In the genomic region with DNA sequence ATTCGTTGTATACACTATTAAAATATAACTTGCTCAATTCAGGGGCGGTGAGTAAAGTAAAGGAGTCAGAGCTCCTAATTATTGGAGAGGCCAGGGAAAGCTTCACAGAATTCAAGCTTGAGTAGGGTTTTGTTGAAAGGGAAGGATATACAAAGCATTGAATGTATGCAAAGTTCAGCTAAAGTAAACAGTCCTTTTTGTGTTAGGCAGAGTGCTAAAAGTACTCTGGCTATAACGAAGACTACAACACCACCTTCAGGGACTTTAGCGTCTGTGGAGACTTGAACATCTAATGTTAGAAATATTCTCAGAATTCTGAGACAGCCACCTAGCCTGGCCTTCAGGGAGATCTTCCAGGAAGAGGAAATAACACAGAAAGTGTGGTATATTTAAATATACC, we compare ENCODE assay signal across 1 cellular context.
TF ChIP-seq lines count a peak whose summit lies in the region.

No MANE protein-coding gene starts in this region.

TF ChIP-seq in GM23338, 12 proteins besides CTCF, POLR2A, EP300 and RAD21 (continued from another document):
- TF ChIP-seq, protein P1, sequence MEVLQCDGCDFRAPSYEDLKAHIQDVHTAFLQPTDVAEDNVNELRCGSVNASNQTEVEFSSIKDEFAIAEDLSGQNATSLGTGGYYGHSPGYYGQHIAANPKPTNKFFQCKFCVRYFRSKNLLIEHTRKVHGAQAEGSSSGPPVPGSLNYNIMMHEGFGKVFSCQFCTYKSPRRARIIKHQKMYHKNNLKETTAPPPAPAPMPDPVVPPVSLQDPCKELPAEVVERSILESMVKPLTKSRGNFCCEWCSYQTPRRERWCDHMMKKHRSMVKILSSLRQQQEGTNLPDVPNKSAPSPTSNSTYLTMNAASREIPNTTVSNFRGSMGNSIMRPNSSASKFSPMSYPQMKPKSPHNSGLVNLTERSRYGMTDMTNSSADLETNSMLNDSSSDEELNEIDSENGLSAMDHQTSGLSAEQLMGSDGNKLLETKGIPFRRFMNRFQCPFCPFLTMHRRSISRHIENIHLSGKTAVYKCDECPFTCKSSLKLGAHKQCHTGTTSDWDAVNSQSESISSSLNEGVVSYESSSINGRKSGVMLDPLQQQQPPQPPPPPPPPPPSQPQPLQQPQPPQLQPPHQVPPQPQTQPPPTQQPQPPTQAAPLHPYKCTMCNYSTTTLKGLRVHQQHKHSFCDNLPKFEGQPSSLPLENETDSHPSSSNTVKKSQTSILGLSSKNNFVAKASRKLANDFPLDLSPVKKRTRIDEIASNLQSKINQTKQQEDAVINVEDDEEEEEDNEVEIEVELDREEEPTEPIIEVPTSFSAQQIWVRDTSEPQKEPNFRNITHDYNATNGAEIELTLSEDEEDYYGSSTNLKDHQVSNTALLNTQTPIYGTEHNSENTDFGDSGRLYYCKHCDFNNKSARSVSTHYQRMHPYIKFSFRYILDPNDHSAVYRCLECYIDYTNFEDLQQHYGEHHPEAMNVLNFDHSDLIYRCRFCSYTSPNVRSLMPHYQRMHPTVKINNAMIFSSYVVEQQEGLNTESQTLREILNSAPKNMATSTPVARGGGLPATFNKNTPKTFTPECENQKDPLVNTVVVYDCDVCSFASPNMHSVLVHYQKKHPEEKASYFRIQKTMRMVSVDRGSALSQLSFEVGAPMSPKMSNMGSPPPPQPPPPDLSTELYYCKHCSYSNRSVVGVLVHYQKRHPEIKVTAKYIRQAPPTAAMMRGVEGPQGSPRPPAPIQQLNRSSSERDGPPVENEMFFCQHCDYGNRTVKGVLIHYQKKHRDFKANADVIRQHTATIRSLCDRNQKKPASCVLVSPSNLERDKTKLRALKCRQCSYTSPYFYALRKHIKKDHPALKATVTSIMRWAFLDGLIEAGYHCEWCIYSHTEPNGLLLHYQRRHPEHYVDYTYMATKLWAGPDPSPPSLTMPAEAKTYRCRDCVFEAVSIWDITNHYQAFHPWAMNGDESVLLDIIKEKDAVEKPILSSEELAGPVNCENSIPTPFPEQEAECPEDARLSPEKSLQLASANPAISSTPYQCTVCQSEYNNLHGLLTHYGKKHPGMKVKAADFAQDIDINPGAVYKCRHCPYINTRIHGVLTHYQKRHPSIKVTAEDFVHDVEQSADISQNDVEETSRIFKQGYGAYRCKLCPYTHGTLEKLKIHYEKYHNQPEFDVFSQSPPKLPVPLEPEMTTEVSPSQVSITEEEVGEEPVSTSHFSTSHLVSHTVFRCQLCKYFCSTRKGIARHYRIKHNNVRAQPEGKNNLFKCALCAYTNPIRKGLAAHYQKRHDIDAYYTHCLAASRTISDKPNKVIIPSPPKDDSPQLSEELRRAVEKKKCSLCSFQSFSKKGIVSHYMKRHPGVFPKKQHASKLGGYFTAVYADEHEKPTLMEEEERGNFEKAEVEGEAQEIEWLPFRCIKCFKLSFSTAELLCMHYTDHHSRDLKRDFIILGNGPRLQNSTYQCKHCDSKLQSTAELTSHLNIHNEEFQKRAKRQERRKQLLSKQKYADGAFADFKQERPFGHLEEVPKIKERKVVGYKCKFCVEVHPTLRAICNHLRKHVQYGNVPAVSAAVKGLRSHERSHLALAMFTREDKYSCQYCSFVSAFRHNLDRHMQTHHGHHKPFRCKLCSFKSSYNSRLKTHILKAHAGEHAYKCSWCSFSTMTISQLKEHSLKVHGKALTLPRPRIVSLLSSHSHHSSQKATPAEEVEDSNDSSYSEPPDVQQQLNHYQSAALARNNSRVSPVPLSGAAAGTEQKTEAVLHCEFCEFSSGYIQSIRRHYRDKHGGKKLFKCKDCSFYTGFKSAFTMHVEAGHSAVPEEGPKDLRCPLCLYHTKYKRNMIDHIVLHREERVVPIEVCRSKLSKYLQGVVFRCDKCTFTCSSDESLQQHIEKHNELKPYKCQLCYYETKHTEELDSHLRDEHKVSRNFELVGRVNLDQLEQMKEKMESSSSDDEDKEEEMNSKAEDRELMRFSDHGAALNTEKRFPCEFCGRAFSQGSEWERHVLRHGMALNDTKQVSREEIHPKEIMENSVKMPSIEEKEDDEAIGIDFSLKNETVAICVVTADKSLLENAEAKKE (CRISPR knock-in tag; IDR thresholded peaks at IDR 0.05) = no peak
- TF ChIP-seq JUNB (IDR thresholded peaks at IDR 0.05; ENCODE audit: unreplicated experiment) = no peak
- TF ChIP-seq, protein P2, sequence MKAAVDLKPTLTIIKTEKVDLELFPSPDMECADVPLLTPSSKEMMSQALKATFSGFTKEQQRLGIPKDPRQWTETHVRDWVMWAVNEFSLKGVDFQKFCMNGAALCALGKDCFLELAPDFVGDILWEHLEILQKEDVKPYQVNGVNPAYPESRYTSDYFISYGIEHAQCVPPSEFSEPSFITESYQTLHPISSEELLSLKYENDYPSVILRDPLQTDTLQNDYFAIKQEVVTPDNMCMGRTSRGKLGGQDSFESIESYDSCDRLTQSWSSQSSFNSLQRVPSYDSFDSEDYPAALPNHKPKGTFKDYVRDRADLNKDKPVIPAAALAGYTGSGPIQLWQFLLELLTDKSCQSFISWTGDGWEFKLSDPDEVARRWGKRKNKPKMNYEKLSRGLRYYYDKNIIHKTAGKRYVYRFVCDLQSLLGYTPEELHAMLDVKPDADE (IDR thresholded peaks at IDR 0.05) = no peak
- no peak for TF ChIP-seq ZNF331 (CRISPR knock-in tag; IDR thresholded peaks at IDR 0.05; ENCODE audit: low read depth)
- TF ChIP-seq, protein P3, sequence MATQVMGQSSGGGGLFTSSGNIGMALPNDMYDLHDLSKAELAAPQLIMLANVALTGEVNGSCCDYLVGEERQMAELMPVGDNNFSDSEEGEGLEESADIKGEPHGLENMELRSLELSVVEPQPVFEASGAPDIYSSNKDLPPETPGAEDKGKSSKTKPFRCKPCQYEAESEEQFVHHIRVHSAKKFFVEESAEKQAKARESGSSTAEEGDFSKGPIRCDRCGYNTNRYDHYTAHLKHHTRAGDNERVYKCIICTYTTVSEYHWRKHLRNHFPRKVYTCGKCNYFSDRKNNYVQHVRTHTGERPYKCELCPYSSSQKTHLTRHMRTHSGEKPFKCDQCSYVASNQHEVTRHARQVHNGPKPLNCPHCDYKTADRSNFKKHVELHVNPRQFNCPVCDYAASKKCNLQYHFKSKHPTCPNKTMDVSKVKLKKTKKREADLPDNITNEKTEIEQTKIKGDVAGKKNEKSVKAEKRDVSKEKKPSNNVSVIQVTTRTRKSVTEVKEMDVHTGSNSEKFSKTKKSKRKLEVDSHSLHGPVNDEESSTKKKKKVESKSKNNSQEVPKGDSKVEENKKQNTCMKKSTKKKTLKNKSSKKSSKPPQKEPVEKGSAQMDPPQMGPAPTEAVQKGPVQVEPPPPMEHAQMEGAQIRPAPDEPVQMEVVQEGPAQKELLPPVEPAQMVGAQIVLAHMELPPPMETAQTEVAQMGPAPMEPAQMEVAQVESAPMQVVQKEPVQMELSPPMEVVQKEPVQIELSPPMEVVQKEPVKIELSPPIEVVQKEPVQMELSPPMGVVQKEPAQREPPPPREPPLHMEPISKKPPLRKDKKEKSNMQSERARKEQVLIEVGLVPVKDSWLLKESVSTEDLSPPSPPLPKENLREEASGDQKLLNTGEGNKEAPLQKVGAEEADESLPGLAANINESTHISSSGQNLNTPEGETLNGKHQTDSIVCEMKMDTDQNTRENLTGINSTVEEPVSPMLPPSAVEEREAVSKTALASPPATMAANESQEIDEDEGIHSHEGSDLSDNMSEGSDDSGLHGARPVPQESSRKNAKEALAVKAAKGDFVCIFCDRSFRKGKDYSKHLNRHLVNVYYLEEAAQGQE (IDR thresholded peaks at IDR 0.05; ENCODE audit: unreplicated experiment) = no peak
- TF ChIP-seq ZNF114 (CRISPR knock-in tag; IDR thresholded peaks at IDR 0.05) = no peak
- TF ChIP-seq NANOG (IDR thresholded peaks at IDR 0.05; ENCODE audit: borderline replicate concordance) = no peak
